Comparison of ENCODE assay signal across 8 cellular contexts in genomic region chr20:653590-654426, GRCh38. TPM values are rescaled to one million over a fixed set of nuclear protein-coding genes. Genes with fewer than 3 reads are reported as not detected.
DNase-seq lines count a peak whose midpoint lies in the region; ATAC-seq and TF ChIP-seq lines count a peak whose summit lies in the region.

No MANE protein-coding gene starts in this region.

- H3K36me3 ChIP-seq in HUES6 (ENCODE audit: control insufficient read depth, insufficient read depth, low read length), result peaks cover 21% of the 10 kb centered on the region
- H3K36me3 ChIP-seq in iPS DF 6.9 (ENCODE audit: control insufficient read depth, insufficient read depth, low read length), result peaks cover 6% of the 10 kb centered on the region; the same call in 1 of the 2 replicates

- H3K4me3 Mint-ChIP-seq in activated CD8-positive, alpha-beta T cell treated with anti-CD3 and anti-CD28 coated beads for 36 hours, result peak overlapping the region; percentile 68

- POLR2A ChIA-PET in activated CD8-positive, alpha-beta T cell treated with anti-CD3 and anti-CD28 coated beads for 36 hours (lab: Charles Lee), result no interaction called here

- H3K4me1 ChIP-seq in HUES6 (ENCODE audit: control insufficient read depth, insufficient read depth, low read length), result peaks cover 45% of the 10 kb centered on the region
- H3K4me1 ChIP-seq in iPS DF 6.9 (ENCODE audit: control insufficient read depth, insufficient read depth, low read length), result peaks cover 8% of the 10 kb centered on the region

- CTCF ChIA-PET in activated CD8-positive, alpha-beta T cell treated with anti-CD3 and anti-CD28 coated beads for 36 hours (lab: Charles Lee), result interaction anchor here (3.9 kb wide), 1 partner anchor 14 kb away, joined by 17 read pairs; no protein-coding TSS in a partner anchor

- H3K9me3 Mint-ChIP-seq in activated CD8-positive, alpha-beta T cell treated with anti-CD3 and anti-CD28 coated beads for 36 hours, result no peaks in the 10 kb centered on the region

- H3K27ac ChIP-seq in HUES6 (ENCODE audit: low read depth, low read length), result peak overlapping the region; percentile 2; the same call in 1 of the 2 replicates
- no peak overlapping the region for H3K27ac ChIP-seq in iPS DF 6.9 (ENCODE audit: low read length)

- ATAC-seq in activated CD8-positive, alpha-beta T cell treated with anti-CD3 and anti-CD28 coated beads for 36 hours, result no peak
- no peak for ATAC-seq in HG02588 (IDR thresholded peaks at IDR 0.05; ENCODE audit: unreplicated experiment)

- peaks cover 18% of the 10 kb centered on the region for H3K4me1 Mint-ChIP-seq in activated CD8-positive, alpha-beta T cell treated with anti-CD3 and anti-CD28 coated beads for 36 hours (ENCODE audit: low read depth)

- peak overlapping the region; percentile 86 for H3K4me3 ChIP-seq in HUES6 (ENCODE audit: low read depth, low read length)
- peak overlapping the region; percentile 64; the same call in 1 of the 2 replicates for H3K4me3 ChIP-seq in iPS DF 6.9 (ENCODE audit: low read length)

- no peak for DNase-seq in activated CD8-positive, alpha-beta T cell treated with anti-CD3 and anti-CD28 coated beads for 36 hours
- DNase-seq in iPS DF 6.9 (ENCODE audit: low read depth, low spot score) (no peak), NCI-H2029 (lab: John Stamatoyannopoulos, UW) (no peak), UCSD-AML1 (lab: John Stamatoyannopoulos, UW; ENCODE audit: unreplicated experiment) (no peak), GOT3 (lab: John Stamatoyannopoulos, UW) (no peak)
- DNase-seq in stimulated activated CD8-positive, alpha-beta memory T cell treated with anti-CD3 and anti-CD28 coated beads, Interleukin-4, amount 100 ng/mL, for 48 hours, result peak; percentile 30

- no CpG with 5 or more reads among the region's 31 CpGs for WGBS in iPS DF 6.9 (ENCODE audit: insufficient coverage, insufficient read length)

- peaks cover 13% of the 10 kb centered on the region for H3K27me3 Mint-ChIP-seq in activated CD8-positive, alpha-beta T cell treated with anti-CD3 and anti-CD28 coated beads for 36 hours

- intact Hi-C loops in activated CD8-positive, alpha-beta T cell treated with anti-CD3 and anti-CD28 coated beads for 36 hours (cut with micrococcal nuclease), result no loop called here

- H3K36me3 Mint-ChIP-seq in activated CD8-positive, alpha-beta T cell treated with anti-CD3 and anti-CD28 coated beads for 36 hours (ENCODE audit: low read depth), result peaks cover 6% of the 10 kb centered on the region

- H3K9me3 ChIP-seq in HUES6 (ENCODE audit: control insufficient read depth, insufficient read depth, low read depth, low read length) (no peaks in the 10 kb centered on the region), iPS DF 6.9 (ENCODE audit: control insufficient read depth, insufficient read depth, low read length) (no peaks in the 10 kb centered on the region)

- H3K27me3 ChIP-seq in HUES6 (ENCODE audit: control insufficient read depth, insufficient read depth, low read length) (peaks cover 4% of the 10 kb centered on the region; the same call in 1 of the 2 replicates), iPS DF 6.9 (ENCODE audit: control insufficient read depth, insufficient read depth, low read length) (no peaks in the 10 kb centered on the region)

- peak overlapping the region; percentile 50 for H3K27ac Mint-ChIP-seq in activated CD8-positive, alpha-beta T cell treated with anti-CD3 and anti-CD28 coated beads for 36 hours

- no peak for TF ChIP-seq CTCF in activated CD8-positive, alpha-beta T cell treated with anti-CD3 and anti-CD28 coated beads for 36 hours (IDR thresholded peaks at IDR 0.05)

- peak overlapping the region; percentile 60 for H3K9ac ChIP-seq in HUES6 (ENCODE audit: low read length)

RNA-seq across cellular contexts. Expression of gene SRXN1, which starts 0.8 kb away (rescaled TPM):
- 1 to 10 TPM; 9.4 to 9.8 TPM for total RNA-seq in activated CD8-positive, alpha-beta T cell treated with anti-CD3 and anti-CD28 coated beads for 36 hours

RNA-seq across cellular contexts. Expression of gene SCRT2, which starts 21.8 kb away (rescaled TPM):
- not detected for total RNA-seq in activated CD8-positive, alpha-beta T cell treated with anti-CD3 and anti-CD28 coated beads for 36 hours

RNA-seq across cellular contexts. Expression of gene TCF15, which starts 43.7 kb away (rescaled TPM):
- total RNA-seq in activated CD8-positive, alpha-beta T cell treated with anti-CD3 and anti-CD28 coated beads for 36 hours, result under 1 TPM in 1 of 2 experiments, not detected in 1; 0.23 TPM
